ENCODE assay signal across 18 cellular contexts in the genomic region with DNA sequence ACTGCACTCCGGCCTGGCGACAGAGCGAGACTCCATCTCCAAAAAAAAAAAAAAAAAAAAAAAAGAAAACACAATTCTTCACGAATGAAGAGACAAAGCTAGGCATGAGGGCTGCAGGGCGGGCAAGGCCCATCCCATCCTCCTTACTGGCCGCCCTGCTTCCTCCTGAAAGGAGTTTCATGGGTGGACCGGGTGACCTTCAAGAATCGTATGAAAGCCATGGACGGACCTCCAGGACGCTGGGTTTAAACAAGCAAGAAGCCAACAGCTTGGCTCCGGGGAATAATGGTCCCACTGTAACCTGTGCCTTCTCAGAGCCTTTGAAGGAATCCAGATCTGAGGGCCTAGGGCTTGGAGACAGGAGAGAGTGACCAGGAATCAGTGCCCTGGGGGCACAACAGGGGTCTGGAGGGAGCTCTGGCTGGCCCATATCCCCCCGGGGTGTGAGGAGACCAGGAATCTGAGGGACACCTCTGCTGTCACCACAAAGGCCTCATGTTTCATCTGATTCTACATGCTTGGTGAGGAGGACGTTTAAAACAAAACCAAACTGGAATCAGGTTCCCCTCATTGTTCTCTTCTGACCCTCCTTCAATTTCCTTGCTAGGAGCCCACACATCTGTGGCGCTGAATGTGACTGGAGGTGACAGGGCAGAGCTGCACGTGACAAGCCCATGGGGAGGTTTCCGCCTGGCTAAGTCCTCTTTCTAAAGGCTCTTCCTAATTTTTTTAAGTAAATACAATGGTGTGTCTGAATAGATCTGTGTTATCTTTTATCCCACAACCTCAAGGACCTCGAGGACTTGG. TPM values are rescaled to one million over a fixed set of nuclear protein-coding genes. Genes with fewer than 3 reads are reported as not detected.
A peak's percentile ranks its signal among the peaks of the same experiment; 100 is the strongest.
DNase-seq lines count a peak whose midpoint lies in the region; ATAC-seq and TF ChIP-seq lines count a peak whose summit lies in the region.
"Had no signal": no experiment of that assay in that cellular context is flagged by ENCODE, and none has a peak within 500 bp of the region (broad histone marks: within the 10 kb centered on the region; RNA-seq: fewer than 3 reads in every experiment).

No MANE protein-coding gene starts in this region.

- TF ChIP-seq POLR2A in spleen (IDR thresholded peaks at IDR 0.05): no peak

- no peak for DNase-seq in SK-N-SH
- DNase-seq in NCI-H2107 treated with DMSO at 0.1 percent for 48 hours (lab: John Stamatoyannopoulos, UW; ENCODE audit: unreplicated experiment): peak; percentile 4
- no peak for DNase-seq in spleen
- no peak for DNase-seq in NCI-H82 treated with DMSO at 0.1 percent for 48 hours (lab: John Stamatoyannopoulos, UW; ENCODE audit: unreplicated experiment)
- no peak for DNase-seq in NCI-H187 treated with DMSO at 0.1 percent for 48 hours (lab: John Stamatoyannopoulos, UW)
- DNase-seq: activated effector memory CD4-positive, alpha-beta T cell treated with Interleukin-2 at 50 U/mL for 16 hours; aorta; CD4-positive, alpha-beta T cell; foreskin melanocyte; natural killer cell; NCI-H1417; NCI-H446; uterus had no signal

- H3F3A ChIP-seq in SK-N-SH (replicated peaks; ENCODE audit: insufficient read depth): peaks cover 8% of the 10 kb centered on the region

- ATAC-seq in SK-N-SH treated with all-trans-retinoic acid at 6 μM for 48 hours (no peak), HG03097 (IDR thresholded peaks at IDR 0.05; ENCODE audit: low FRiP score, unreplicated experiment) (no peak)
- ATAC-seq: natural killer cell had no signal

- no peak for TF ChIP-seq RAD21 in SK-N-SH (IDR thresholded peaks at IDR 0.05; ENCODE audit: low read length)

- H3K27ac ChIP-seq in SK-N-SH (ENCODE audit: low read depth in 2 of 2, low read length in 1 of 2) (no peak overlapping the region), ectodermal cell (ENCODE audit: insufficient read depth, low read depth, low read length, poor library complexity, severe bottlenecking) (peak overlapping the region; percentile 63), spleen (peak overlapping the region in 6 of 8 donors; percentile 55 to 75 (median 62))
- H3K27ac ChIP-seq: uterus had no signal

- H3K4me3 ChIP-seq in SK-N-SH (ENCODE audit: low read depth in 2 of 2, low read length in 1 of 2) (no peak overlapping the region), ectodermal cell (ENCODE audit: insufficient read depth, low read depth, low read length) (no peak overlapping the region), spleen (no peak overlapping the region)
- H3K4me3 ChIP-seq: uterus had no signal

- TF ChIP-seq CTCF in SK-N-SH (IDR thresholded peaks at IDR 0.05) (no peak), spleen (IDR thresholded peaks at IDR 0.05 in 8 of 11, conservative IDR thresholded peaks at IDR 0.05 in 3 of 11) (no peak)

- no peaks in the 10 kb centered on the region for H3K79me2 ChIP-seq in SK-N-SH (ENCODE audit: insufficient read depth)

- POLR2A ChIA-PET in SK-N-SH (lab: Yijun Ruan, JAX): no interaction called here

- no peaks in the 10 kb centered on the region for H3K36me3 ChIP-seq in SK-N-SH (replicated peaks in 1 of 2; ENCODE audit: control insufficient read depth in 1 of 2, insufficient read depth in 2 of 2, low read length in 1 of 2)
- no peaks in the 10 kb centered on the region for H3K36me3 ChIP-seq in ectodermal cell (ENCODE audit: control insufficient read depth, insufficient read depth, low read length)
- no peaks in the 10 kb centered on the region for H3K36me3 ChIP-seq in spleen
- H3K36me3 ChIP-seq: uterus had no signal

- H4K20me1 ChIP-seq in SK-N-SH (ENCODE audit: insufficient read depth): no peaks in the 10 kb centered on the region

- no peaks in the 10 kb centered on the region for H3K27me3 ChIP-seq in SK-N-SH (ENCODE audit: insufficient read depth)
- H3K27me3 ChIP-seq in ectodermal cell (ENCODE audit: control insufficient read depth, insufficient read depth, low read length, poor library complexity, severe bottlenecking): no peaks in the 10 kb centered on the region
- H3K27me3 ChIP-seq in spleen (replicated peaks in 1 of 7): no peaks in the 10 kb centered on the region
- H3K27me3 ChIP-seq: uterus had no signal

- intact Hi-C loops in spleen (cut with DNase I; ENCODE audit: low total_unique reads): no loop called here

- H3K9me3 ChIP-seq in SK-N-SH: no peaks in the 10 kb centered on the region
- H3K9me3 ChIP-seq in ectodermal cell (ENCODE audit: control insufficient read depth, low read length): no peaks in the 10 kb centered on the region
- no peaks in the 10 kb centered on the region for H3K9me3 ChIP-seq in spleen
- H3K9me3 ChIP-seq: uterus had no signal

- 85% methylated on average over 16 of the region's 17 CpGs for WGBS in SK-N-SH (ENCODE audit: low lambda C conversion rate)
- 84 to 89% methylated on average over 13 to 16 of the region's 17 CpGs for WGBS in ectodermal cell, 2 experiments
- 68 to 75% (median 71%) methylated on average over 16 to 17 of the region's 17 CpGs for WGBS in spleen, 5 donors

- CTCF ChIA-PET in SK-N-SH (lab: Yijun Ruan, JAX): interaction anchor here (0.5 to 1.0 kb wide), 3 partner anchors 20 to 176 kb away, joined by 3 read pairs; no protein-coding TSS in a partner anchor

- H3K9me2 ChIP-seq in SK-N-SH: no peaks in the 10 kb centered on the region

- no peak overlapping the region for H3K9ac ChIP-seq in SK-N-SH

- no peak for TF ChIP-seq EP300 in SK-N-SH (IDR thresholded peaks at IDR 0.05; ENCODE audit: borderline replicate concordance in 1 of 2, low read depth in 1 of 2, low read length in 1 of 2)

- no peak overlapping the region for H2AFZ ChIP-seq in SK-N-SH (ENCODE audit: low read depth)

- peaks cover 4 to 10% of the 10 kb centered on the region in 2 experiments; a peak in 3 of 4 replicates for H3K4me1 ChIP-seq in SK-N-SH (ENCODE audit: control insufficient read depth in 1 of 2, insufficient read depth in 2 of 2, low read depth in 1 of 2, low read length in 1 of 2)
- H3K4me1 ChIP-seq in ectodermal cell (ENCODE audit: control insufficient read depth, insufficient read depth, low read length): peaks cover 2% of the 10 kb centered on the region
- peaks cover 0 to 33% (median 15%) of the 10 kb centered on the region in 6 donors for H3K4me1 ChIP-seq in spleen
- H3K4me1 ChIP-seq: uterus had no signal

- H3K4me2 ChIP-seq in SK-N-SH: peak overlapping the region; percentile 53

TF ChIP-seq in SK-N-SH, 30 proteins besides CTCF, POLR2A, EP300 and RAD21:
- TF ChIP-seq FOXJ3 (CRISPR knock-in tag; IDR thresholded peaks at IDR 0.05): no peak
- TF ChIP-seq TCF12 (IDR thresholded peaks at IDR 0.05): no peak
- no peak for TF ChIP-seq YY1 (IDR thresholded peaks at IDR 0.05; ENCODE audit: low read depth)

TF ChIP-seq in SK-N-SH treated with all-trans-retinoic acid at 6 μM for 48 hours, 23 proteins besides CTCF, POLR2A, EP300 and RAD21 (continues in another document):
- TF ChIP-seq ZNF8 (CRISPR knock-in tag; IDR thresholded peaks at IDR 0.05): no peak
- TF ChIP-seq, protein P1, sequence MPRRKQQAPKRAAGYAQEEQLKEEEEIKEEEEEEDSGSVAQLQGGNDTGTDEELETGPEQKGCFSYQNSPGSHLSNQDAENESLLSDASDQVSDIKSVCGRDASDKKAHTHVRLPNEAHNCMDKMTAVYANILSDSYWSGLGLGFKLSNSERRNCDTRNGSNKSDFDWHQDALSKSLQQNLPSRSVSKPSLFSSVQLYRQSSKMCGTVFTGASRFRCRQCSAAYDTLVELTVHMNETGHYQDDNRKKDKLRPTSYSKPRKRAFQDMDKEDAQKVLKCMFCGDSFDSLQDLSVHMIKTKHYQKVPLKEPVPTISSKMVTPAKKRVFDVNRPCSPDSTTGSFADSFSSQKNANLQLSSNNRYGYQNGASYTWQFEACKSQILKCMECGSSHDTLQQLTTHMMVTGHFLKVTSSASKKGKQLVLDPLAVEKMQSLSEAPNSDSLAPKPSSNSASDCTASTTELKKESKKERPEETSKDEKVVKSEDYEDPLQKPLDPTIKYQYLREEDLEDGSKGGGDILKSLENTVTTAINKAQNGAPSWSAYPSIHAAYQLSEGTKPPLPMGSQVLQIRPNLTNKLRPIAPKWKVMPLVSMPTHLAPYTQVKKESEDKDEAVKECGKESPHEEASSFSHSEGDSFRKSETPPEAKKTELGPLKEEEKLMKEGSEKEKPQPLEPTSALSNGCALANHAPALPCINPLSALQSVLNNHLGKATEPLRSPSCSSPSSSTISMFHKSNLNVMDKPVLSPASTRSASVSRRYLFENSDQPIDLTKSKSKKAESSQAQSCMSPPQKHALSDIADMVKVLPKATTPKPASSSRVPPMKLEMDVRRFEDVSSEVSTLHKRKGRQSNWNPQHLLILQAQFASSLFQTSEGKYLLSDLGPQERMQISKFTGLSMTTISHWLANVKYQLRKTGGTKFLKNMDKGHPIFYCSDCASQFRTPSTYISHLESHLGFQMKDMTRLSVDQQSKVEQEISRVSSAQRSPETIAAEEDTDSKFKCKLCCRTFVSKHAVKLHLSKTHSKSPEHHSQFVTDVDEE (CRISPR knock-in tag; IDR thresholded peaks at IDR 0.05): no peak
- TF ChIP-seq, protein P2, sequence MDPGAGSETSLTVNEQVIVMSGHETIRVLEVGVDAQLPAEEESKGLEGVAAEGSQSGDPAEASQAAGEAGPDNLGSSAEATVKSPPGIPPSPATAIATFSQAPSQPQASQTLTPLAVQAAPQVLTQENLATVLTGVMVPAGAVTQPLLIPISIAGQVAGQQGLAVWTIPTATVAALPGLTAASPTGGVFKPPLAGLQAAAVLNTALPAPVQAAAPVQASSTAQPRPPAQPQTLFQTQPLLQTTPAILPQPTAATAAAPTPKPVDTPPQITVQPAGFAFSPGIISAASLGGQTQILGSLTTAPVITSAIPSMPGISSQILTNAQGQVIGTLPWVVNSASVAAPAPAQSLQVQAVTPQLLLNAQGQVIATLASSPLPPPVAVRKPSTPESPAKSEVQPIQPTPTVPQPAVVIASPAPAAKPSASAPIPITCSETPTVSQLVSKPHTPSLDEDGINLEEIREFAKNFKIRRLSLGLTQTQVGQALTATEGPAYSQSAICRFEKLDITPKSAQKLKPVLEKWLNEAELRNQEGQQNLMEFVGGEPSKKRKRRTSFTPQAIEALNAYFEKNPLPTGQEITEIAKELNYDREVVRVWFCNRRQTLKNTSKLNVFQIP (CRISPR knock-in tag; IDR thresholded peaks at IDR 0.05; ENCODE audit: borderline replicate concordance, low read depth): no peak

RNA-seq across cellular contexts. Expression of gene WHAMM, which starts 46.1 kb away (rescaled TPM):
- polyA plus RNA-seq in SK-N-SH (2012; rRNA removed): 1.9 and 2.3 TPM in 2 replicates
- polyA plus RNA-seq in SK-N-SH (2012; cell fraction: cytosol; rRNA removed): 2.3 and 2.4 TPM in 2 replicates
- 2.7 and 4.0 TPM in 2 replicates for polyA plus RNA-seq in SK-N-SH (2012; cell fraction: nucleus; rRNA removed)
- 3.5 TPM for polyA plus RNA-seq in ectodermal cell (2013, experiment 1 of 4)
- 3.6 TPM for polyA plus RNA-seq in ectodermal cell (2013, experiment 2 of 4)
- 3.1 TPM for polyA plus RNA-seq in ectodermal cell (2013, experiment 3 of 4)
- 2.7 TPM for polyA plus RNA-seq in ectodermal cell (2013, experiment 4 of 4)
- 10 to 100 TPM; 10.8 to 14.1 (median 12.8) TPM for total RNA-seq in spleen
- 1 to 10 TPM; 3.3 to 5.7 (median 4.4) TPM for polyA plus RNA-seq in spleen

RNA-seq across cellular contexts. Expression of gene FSD2, which starts 49.6 kb away (rescaled TPM):
- polyA plus RNA-seq in SK-N-SH (2012; rRNA removed) (not detected in 2 replicates), spleen (under 1 TPM; 0.02 to 0.03 (median 0.02) TPM)
- not detected in 2 replicates for polyA plus RNA-seq in SK-N-SH (2012; cell fraction: cytosol; rRNA removed)
- not detected in 2 replicates for polyA plus RNA-seq in SK-N-SH (2012; cell fraction: nucleus; rRNA removed)
- not detected for polyA plus RNA-seq in ectodermal cell (2013, experiment 1 of 4)
- 0.11 TPM for polyA plus RNA-seq in ectodermal cell (2013, experiment 2 of 4)
- polyA plus RNA-seq in ectodermal cell (2013, experiment 3 of 4): not detected
- not detected for polyA plus RNA-seq in ectodermal cell (2013, experiment 4 of 4)
- total RNA-seq in spleen: not detected
- total RNA-seq: aorta; CD4-positive, alpha-beta T cell; Daoy; natural killer cell; pulmonary artery endothelial cell; uterus had no signal

Comparison
In these comparisons a context has a peak if more than half of its experiments do, and no peak if none do; other contexts are left out.
1. H3K27ac ChIP-seq: peak in ectodermal cell (single experiment) and spleen (6 of 8); none in SK-N-SH (0 of 2).